ENCODE assay signal across 1 cellular context in the genomic region with DNA sequence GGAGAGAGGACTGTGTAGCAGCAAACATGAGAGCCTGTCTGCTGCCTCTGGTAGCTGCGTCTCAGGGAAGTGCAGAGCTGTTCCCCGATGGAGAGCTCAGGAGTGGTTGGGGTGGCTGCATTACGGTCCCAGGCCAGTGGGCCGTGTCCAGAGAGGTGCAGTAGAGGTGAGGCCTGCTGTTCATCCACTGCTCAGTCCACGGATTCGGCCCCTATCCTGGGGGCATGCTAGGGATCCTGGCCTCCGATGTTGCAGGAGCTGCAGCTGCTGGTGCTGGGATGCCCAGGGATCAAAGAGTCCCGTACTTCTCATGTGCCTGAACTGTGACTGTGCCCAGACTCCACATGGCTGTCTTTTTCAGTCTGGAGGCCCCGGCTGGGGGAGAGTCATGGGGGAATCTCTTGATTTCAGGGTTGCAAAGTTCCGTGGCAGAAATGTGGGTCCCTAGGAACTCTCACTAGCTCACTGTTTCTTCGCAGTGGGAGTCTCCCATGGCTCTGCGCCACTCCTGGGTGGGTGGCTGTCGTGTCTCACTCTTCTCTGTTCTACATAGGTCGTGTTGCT.
TF ChIP-seq lines count a peak whose summit lies in the region.

No MANE protein-coding gene starts in this region.

TF ChIP-seq in SK-N-SH treated with all-trans-retinoic acid at 6 μM for 48 hours, 23 proteins besides CTCF, POLR2A, EP300 and RAD21 (continued from another document):
- TF ChIP-seq, protein P1, sequence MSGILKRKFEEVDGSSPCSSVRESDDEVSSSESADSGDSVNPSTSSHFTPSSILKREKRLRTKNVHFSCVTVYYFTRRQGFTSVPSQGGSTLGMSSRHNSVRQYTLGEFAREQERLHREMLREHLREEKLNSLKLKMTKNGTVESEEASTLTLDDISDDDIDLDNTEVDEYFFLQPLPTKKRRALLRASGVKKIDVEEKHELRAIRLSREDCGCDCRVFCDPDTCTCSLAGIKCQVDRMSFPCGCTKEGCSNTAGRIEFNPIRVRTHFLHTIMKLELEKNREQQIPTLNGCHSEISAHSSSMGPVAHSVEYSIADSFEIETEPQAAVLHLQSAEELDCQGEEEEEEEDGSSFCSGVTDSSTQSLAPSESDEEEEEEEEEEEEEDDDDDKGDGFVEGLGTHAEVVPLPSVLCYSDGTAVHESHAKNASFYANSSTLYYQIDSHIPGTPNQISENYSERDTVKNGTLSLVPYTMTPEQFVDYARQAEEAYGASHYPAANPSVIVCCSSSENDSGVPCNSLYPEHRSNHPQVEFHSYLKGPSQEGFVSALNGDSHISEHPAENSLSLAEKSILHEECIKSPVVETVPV (CRISPR knock-in tag; IDR thresholded peaks at IDR 0.05), result no peak
- TF ChIP-seq RARB (CRISPR knock-in tag; IDR thresholded peaks at IDR 0.05), result no peak
- TF ChIP-seq, protein P2, sequence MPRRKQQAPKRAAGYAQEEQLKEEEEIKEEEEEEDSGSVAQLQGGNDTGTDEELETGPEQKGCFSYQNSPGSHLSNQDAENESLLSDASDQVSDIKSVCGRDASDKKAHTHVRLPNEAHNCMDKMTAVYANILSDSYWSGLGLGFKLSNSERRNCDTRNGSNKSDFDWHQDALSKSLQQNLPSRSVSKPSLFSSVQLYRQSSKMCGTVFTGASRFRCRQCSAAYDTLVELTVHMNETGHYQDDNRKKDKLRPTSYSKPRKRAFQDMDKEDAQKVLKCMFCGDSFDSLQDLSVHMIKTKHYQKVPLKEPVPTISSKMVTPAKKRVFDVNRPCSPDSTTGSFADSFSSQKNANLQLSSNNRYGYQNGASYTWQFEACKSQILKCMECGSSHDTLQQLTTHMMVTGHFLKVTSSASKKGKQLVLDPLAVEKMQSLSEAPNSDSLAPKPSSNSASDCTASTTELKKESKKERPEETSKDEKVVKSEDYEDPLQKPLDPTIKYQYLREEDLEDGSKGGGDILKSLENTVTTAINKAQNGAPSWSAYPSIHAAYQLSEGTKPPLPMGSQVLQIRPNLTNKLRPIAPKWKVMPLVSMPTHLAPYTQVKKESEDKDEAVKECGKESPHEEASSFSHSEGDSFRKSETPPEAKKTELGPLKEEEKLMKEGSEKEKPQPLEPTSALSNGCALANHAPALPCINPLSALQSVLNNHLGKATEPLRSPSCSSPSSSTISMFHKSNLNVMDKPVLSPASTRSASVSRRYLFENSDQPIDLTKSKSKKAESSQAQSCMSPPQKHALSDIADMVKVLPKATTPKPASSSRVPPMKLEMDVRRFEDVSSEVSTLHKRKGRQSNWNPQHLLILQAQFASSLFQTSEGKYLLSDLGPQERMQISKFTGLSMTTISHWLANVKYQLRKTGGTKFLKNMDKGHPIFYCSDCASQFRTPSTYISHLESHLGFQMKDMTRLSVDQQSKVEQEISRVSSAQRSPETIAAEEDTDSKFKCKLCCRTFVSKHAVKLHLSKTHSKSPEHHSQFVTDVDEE (CRISPR knock-in tag; IDR thresholded peaks at IDR 0.05), result no peak
TF ChIP-seq in SK-N-SH treated with all-trans-retinoic acid at 6 μM for 48 hours: peak in this region for 0.
